Comparison of ENCODE assay signal across 9 cellular contexts in genomic region chr7:29106128-29106988, GRCh38. TPM values are rescaled to one million over a fixed set of nuclear protein-coding genes. Genes with fewer than 3 reads are reported as not detected.
DNase-seq lines count a peak whose midpoint lies in the region; ATAC-seq and TF ChIP-seq lines count a peak whose summit lies in the region.
"Had no signal": no experiment of that assay in that cellular context is flagged by ENCODE, and none has a peak within 500 bp of the region (broad histone marks: within the 10 kb centered on the region; RNA-seq: fewer than 3 reads in every experiment).

No MANE protein-coding gene starts in this region.

- no peaks in the 10 kb centered on the region for H4K20me1 ChIP-seq in Loucy (ENCODE audit: insufficient read depth, low read length, poor library complexity, severe bottlenecking)

- peak; percentile 72 for ATAC-seq in GM18907 (IDR thresholded peaks at IDR 0.05; ENCODE audit: unreplicated experiment)
- ATAC-seq in lung (ENCODE audit: insufficient read depth, low FRiP score) = no peak
- ATAC-seq in GM21367 (IDR thresholded peaks at IDR 0.05; ENCODE audit: unreplicated experiment) = no peak

- H3K4me3 ChIP-seq in Loucy (ENCODE audit: low read length, poor library complexity, severe bottlenecking) (no peak overlapping the region), lung (no peak overlapping the region)

- peak; percentile 92 for TF ChIP-seq CTCF in Loucy (conservative IDR thresholded peaks at IDR 0.05; ENCODE audit: low read length)
- peak; percentile 70 for TF ChIP-seq CTCF in lung (IDR thresholded peaks at IDR 0.05; ENCODE audit: control extremely low read depth, extremely low read depth)

- H3K4me1 ChIP-seq in Loucy (ENCODE audit: insufficient read depth, low read length, poor library complexity, severe bottlenecking) (no peaks in the 10 kb centered on the region), lung (ENCODE audit: control insufficient read depth in 2 of 2, insufficient read depth in 2 of 2, low read length in 2 of 2) (no peaks in the 10 kb centered on the region)

- DNase-seq in COR-L47 (lab: John Stamatoyannopoulos, UW) (peak; percentile 53), RPMI8226 (peak; percentile 64), dermis microvascular lymphatic vessel endothelial cell (ENCODE audit: low read depth in 2 of 2) (peak; percentile 68 to 71), lung (ENCODE audit: low spot score) (peak; percentile 47), ureter (ENCODE audit: low spot score) (peak; percentile 55)

- H3K9me3 ChIP-seq in Loucy (ENCODE audit: insufficient read depth, low read depth, low read length) = no peaks in the 10 kb centered on the region
- no peaks in the 10 kb centered on the region for H3K9me3 ChIP-seq in lung (ENCODE audit: control insufficient read depth in 2 of 2, insufficient read depth in 1 of 2, low read length in 1 of 2)

- H3K9me2 ChIP-seq in Loucy (replicated peaks; ENCODE audit: low read depth, low read length) = no peaks in the 10 kb centered on the region

- H3K27me3 ChIP-seq in Loucy (ENCODE audit: insufficient read depth, low read length, poor library complexity, severe bottlenecking) (no peaks in the 10 kb centered on the region), lung (ENCODE audit: control insufficient read depth, insufficient read depth) (no peaks in the 10 kb centered on the region)

- no peaks in the 10 kb centered on the region for H3F3A ChIP-seq in Loucy (ENCODE audit: low read depth)

- H3K79me2 ChIP-seq in Loucy (ENCODE audit: insufficient read depth, low read length) = no peaks in the 10 kb centered on the region

- H3K4me2 ChIP-seq in Loucy (ENCODE audit: low read depth, low read length, poor library complexity, severe bottlenecking) = no peak overlapping the region

- no peak overlapping the region; the same call in 1 of the 2 replicates for H2AFZ ChIP-seq in Loucy (ENCODE audit: low read length)

- no peak overlapping the region for H3K27ac ChIP-seq in lung (ENCODE audit: low read depth in 1 of 2, low read length in 1 of 2)

- WGBS in lung, 2 donors = 56 to 73% methylated on average over 6 of the region's 6 CpGs

- H3K9ac ChIP-seq in Loucy (ENCODE audit: low read depth, low read length, poor library complexity, severe bottlenecking) = no peak overlapping the region

- no peaks in the 10 kb centered on the region for H3K36me3 ChIP-seq in Loucy (ENCODE audit: insufficient read depth, low read length)
- H3K36me3 ChIP-seq in lung (ENCODE audit: control insufficient read depth in 2 of 2, insufficient read depth in 2 of 2, low read length in 2 of 2) = no peaks in the 10 kb centered on the region

RNA-seq across cellular contexts. Expression of gene CPVL, which starts 40.0 kb away (rescaled TPM):
- 0.25 and 0.51 TPM in 2 replicates for total RNA-seq in dermis microvascular lymphatic vessel endothelial cell
- total RNA-seq in lung = 10 to 100 TPM; 16.6 to 18.1 TPM
- 10 to 100 TPM; 17.1 to 34.8 TPM for polyA plus RNA-seq in lung
- 15.6 TPM for total RNA-seq in ureter
- total RNA-seq: pulmonary artery endothelial cell had no signal

Comparison
In these comparisons a context has a peak if more than half of its experiments do, and no peak if none do; other contexts are left out.
1. RNA of gene CPVL, which starts 40.0 kb away (total RNA-seq): 16.6 to 18.1 TPM in lung and 15.6 TPM in ureter (single experiment); 0.25 to 0.51 TPM in dermis microvascular lymphatic vessel endothelial cell; every median in the first group is over 10 times any median in the second.
2. Peak in every context shown above with its lines, with median percentiles within 50 percentile points of each other: DNase-seq.